Comparison of ENCODE assay signal across 26 cellular contexts in the genomic region with DNA sequence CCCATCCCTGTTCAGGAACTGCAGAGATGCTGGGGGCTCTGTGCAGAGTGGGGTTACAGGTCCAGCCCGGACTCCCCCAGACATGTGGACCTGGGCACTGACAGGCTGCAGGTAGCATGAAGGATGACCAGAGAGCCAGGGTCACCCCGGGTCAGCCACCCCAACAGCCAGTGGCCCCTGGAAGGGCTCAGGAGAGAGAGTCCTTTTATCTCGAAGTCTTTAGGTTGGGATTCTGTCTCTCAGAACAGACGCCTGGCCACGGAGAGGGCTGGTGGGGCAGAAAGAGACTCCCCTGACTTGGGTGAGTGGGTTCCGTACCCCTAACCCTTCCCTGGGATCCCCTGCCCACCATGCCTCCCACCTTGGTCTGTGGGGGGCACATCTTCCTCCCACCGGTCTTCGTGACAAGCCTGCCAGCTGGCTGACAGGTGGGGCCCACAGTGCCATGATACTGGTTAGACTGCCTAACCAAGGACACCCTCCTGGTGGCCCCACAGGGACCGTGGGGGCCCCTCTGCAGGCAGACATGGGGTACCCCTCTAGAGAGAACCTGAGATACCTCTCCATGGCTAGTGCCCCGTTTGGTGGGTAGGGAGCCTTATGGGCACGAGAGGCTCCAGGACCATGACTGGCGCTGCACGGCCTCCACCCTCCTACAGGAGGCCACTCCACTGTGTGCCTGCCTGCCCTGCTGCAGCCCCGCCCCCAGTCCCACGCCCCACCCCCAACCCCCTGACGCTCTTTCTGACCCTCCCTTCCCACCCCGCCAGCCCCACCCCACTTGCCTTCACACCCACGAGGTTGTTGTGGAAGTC. TPM values are rescaled to one million over a fixed set of nuclear protein-coding genes. Genes with fewer than 3 reads are reported as not detected.
DNase-seq lines count a peak whose midpoint lies in the region; ATAC-seq, FAIRE-seq and TF ChIP-seq lines count a peak whose summit lies in the region.
"Had no signal": no experiment of that assay in that cellular context is flagged by ENCODE, and none has a peak within 500 bp of the region (broad histone marks: within the 10 kb centered on the region; RNA-seq: fewer than 3 reads in every experiment).

No MANE protein-coding gene starts in this region.

- peak overlapping the region; percentile 24 for H3K4me3 Mint-ChIP-seq in neural progenitor cell
- H3K4me3 Mint-ChIP-seq in activated T-helper 17 cell treated with anti-CD3 and anti-CD28 coated beads, Interleukin-2, amount 50 U/mL, for 72 hours = no peak overlapping the region

- peak overlapping the region; percentile 82 for H3K27ac Mint-ChIP-seq in neural progenitor cell
- no peak overlapping the region for H3K27ac Mint-ChIP-seq in activated T-helper 17 cell treated with anti-CD3 and anti-CD28 coated beads, Interleukin-2, amount 50 U/mL, for 72 hours
- H3K27ac Mint-ChIP-seq: CD4-positive, alpha-beta memory T cell had no signal

- H3K27me3 ChIP-seq in BE2C (no peaks in the 10 kb centered on the region), H7 (ENCODE audit: control insufficient read depth, insufficient read depth, low read length) (no peaks in the 10 kb centered on the region), K562 (ENCODE audit: control insufficient read depth in 2 of 2, insufficient read depth in 2 of 2, low read length in 2 of 2) (peaks cover 32 to 87% of the 10 kb centered on the region in 2 experiments), neural progenitor cell (no peaks in the 10 kb centered on the region)

- H4K20me1 ChIP-seq in K562 (replicated peaks; ENCODE audit: control insufficient read depth, insufficient read depth, low read length) = 0 out of 2 replicates have a peak, but pooled peaks cover 6% of the 10 kb centered on the region
- peaks cover 12% of the 10 kb centered on the region for H4K20me1 ChIP-seq in neural progenitor cell (ENCODE audit: low read depth)

- peaks cover 17% of the 10 kb centered on the region for H3F3A ChIP-seq in neural progenitor cell (ENCODE audit: low read depth)

- H3K9me1 ChIP-seq in K562 (ENCODE audit: control insufficient read depth, insufficient read depth, low read length) = no peaks in the 10 kb centered on the region

- no peak for FAIRE-seq in K562 (lab: Jason Lieb, UNC)
- no peak for FAIRE-seq in urothelium cell line (lab: Jason Lieb, UNC)
- FAIRE-seq: A549, G401.6 had no signal

- intact Hi-C loops in K562 (cut with micrococcal nuclease) = no loop called here

- CTCF ChIA-PET in K562 (lab: Yijun Ruan, JAX; ENCODE audit: low intra/inter-chr PET ratio) = no interaction called here

- TF ChIP-seq RAD21 in K562 (CRISPR knock-in tag; conservative IDR thresholded peaks at IDR 0.05 in 1 of 2, IDR thresholded peaks at IDR 0.05 in 1 of 2) = no peak

- H3K9ac ChIP-seq in K562 (ENCODE audit: insufficient read depth in 1 of 2, low read depth in 2 of 2, low read length in 2 of 2) = no peak overlapping the region
- H3K9ac ChIP-seq in neural progenitor cell = no peak overlapping the region

- no TSS peak for BruUV-seq in K562 (replicated peaks; lab: Mats Ljungman, UMichigan)

- peaks cover 8% of the 10 kb centered on the region for H3K4me1 ChIP-seq in BE2C
- H3K4me1 ChIP-seq in K562 (replicated peaks in 1 of 2; ENCODE audit: control insufficient read depth in 2 of 2, insufficient read depth in 2 of 2, low read length in 2 of 2) = peaks cover 0 to 60% of the 10 kb centered on the region in 2 experiments; a peak in 3 of 5 replicates
- H3K4me1 ChIP-seq in neural progenitor cell = peaks cover 39% of the 10 kb centered on the region
- H3K4me1 ChIP-seq: A549, Caco-2 had no signal

- H3K4me2 ChIP-seq in K562 (ENCODE audit: insufficient read depth, low read length) (no peak overlapping the region), neural progenitor cell (peak overlapping the region; percentile 73)
- H3K4me2 ChIP-seq: A549 had no signal

- in situ Hi-C loops in K562 (cut with MboI) = no loop called here

- no peak for TF ChIP-seq CTCF in BE2C (IDR thresholded peaks at IDR 0.05; ENCODE audit: low read depth, low read length)
- no peak for TF ChIP-seq CTCF in K562 (IDR thresholded peaks at IDR 0.05 in 2 of 3, conservative IDR thresholded peaks at IDR 0.05 in 1 of 3; ENCODE audit: insufficient read depth in 2 of 3, low read depth in 1 of 3, low read length in 3 of 3)
- TF ChIP-seq CTCF in neural progenitor cell (IDR thresholded peaks at IDR 0.05) = no peak

- TF ChIP-seq EP300 in K562 (IDR thresholded peaks at IDR 0.05; ENCODE audit: low read length) = no peak

- 5% methylated on average over 14 of the region's 18 CpGs for WGBS in K562 (ENCODE audit: insufficient coverage, low coverage, missing lambda C conversion rate)

- DNase-seq in BE2C = peak; percentile 3
- DNase-seq in H7 = peak; percentile 79
- peak in 2 of 4 experiments; percentile 74 to 78 for DNase-seq in K562 (ENCODE audit: extremely low read depth in 1 of 4, low spot score in 3 of 4)
- no peak for DNase-seq in neural progenitor cell (ENCODE audit: low spot score)
- DNase-seq in urothelium cell line (ENCODE audit: low spot score) = no peak
- no peak for DNase-seq in activated naive CD4-positive, alpha-beta T cell (lab: John Stamatoyannopoulos, UW)
- DNase-seq: AML-193, C1 segment of cervical spinal cord, Caco-2, GOT3, HCEC 1CT, NCI-H1092 treated with DMSO at 0.1 percent for 48 hours, NCI-H146, NCI-H1930, NCI-H2107, NCI-H526, SIG-M5 had no signal

- no peak overlapping the region for H3K27ac ChIP-seq in K562 (ENCODE audit: extremely low read depth, low read depth, low read length)
- peak overlapping the region; percentile 81 for H3K27ac ChIP-seq in neural progenitor cell
- H3K27ac ChIP-seq: A549, HL-60, SK-N-MC had no signal

- H3K9me3 ChIP-seq in BE2C = no peaks in the 10 kb centered on the region
- H3K9me3 ChIP-seq in K562 (replicated peaks; ENCODE audit: control insufficient read depth, insufficient read depth, low read depth, low read length) = no peaks in the 10 kb centered on the region
- no peaks in the 10 kb centered on the region for H3K9me3 ChIP-seq in neural progenitor cell (ENCODE audit: low read depth)
- H3K9me3 ChIP-seq: A549, Caco-2 had no signal

- H3K36me3 Mint-ChIP-seq in neural progenitor cell = no peaks in the 10 kb centered on the region
- H3K36me3 Mint-ChIP-seq in activated T-helper 17 cell treated with anti-CD3 and anti-CD28 coated beads, Interleukin-2, amount 50 U/mL, for 72 hours (ENCODE audit: low read depth) = no peaks in the 10 kb centered on the region
- H3K36me3 Mint-ChIP-seq: CD4-positive, alpha-beta memory T cell; IgD-negative memory B cell had no signal

- H3K9me3 Mint-ChIP-seq in neural progenitor cell = no peaks in the 10 kb centered on the region
- H3K9me3 Mint-ChIP-seq in activated T-helper 17 cell treated with anti-CD3 and anti-CD28 coated beads, Interleukin-2, amount 50 U/mL, for 72 hours = no peaks in the 10 kb centered on the region
- H3K9me3 Mint-ChIP-seq: CD4-positive, alpha-beta memory T cell; IgD-negative memory B cell had no signal

- H3K36me3 ChIP-seq in BE2C = no peaks in the 10 kb centered on the region
- H3K36me3 ChIP-seq in H7 (replicated peaks; ENCODE audit: control insufficient read depth, insufficient read depth, low read length) = no peaks in the 10 kb centered on the region
- H3K36me3 ChIP-seq in K562 (ENCODE audit: control insufficient read depth, insufficient read depth, low read length) = no peaks in the 10 kb centered on the region
- no peaks in the 10 kb centered on the region for H3K36me3 ChIP-seq in neural progenitor cell

- H3K4me3 ChIP-seq in BE2C (ENCODE audit: low read depth, low read length) (no peak overlapping the region), H7 (ENCODE audit: insufficient read depth, low read depth, low read length) (no peak overlapping the region), K562 (no peak overlapping the region), neural progenitor cell (peak overlapping the region; percentile 9)
- H3K4me3 ChIP-seq: A549, SK-N-MC had no signal

- no peaks in the 10 kb centered on the region for H3K79me2 ChIP-seq in K562 (ENCODE audit: control insufficient read depth, insufficient read depth, low read length)
- no peaks in the 10 kb centered on the region for H3K79me2 ChIP-seq in neural progenitor cell (ENCODE audit: low read depth)

- no peak overlapping the region for H2AFZ ChIP-seq in K562 (ENCODE audit: low read depth, low read length)
- no peak overlapping the region for H2AFZ ChIP-seq in neural progenitor cell (replicated peaks)

- peaks cover 24% of the 10 kb centered on the region for H3K4me1 Mint-ChIP-seq in neural progenitor cell
- H3K4me1 Mint-ChIP-seq in activated T-helper 17 cell treated with anti-CD3 and anti-CD28 coated beads, Interleukin-2, amount 50 U/mL, for 72 hours = no peaks in the 10 kb centered on the region
- H3K4me1 Mint-ChIP-seq: IgD-negative memory B cell had no signal

- peak; percentile 15; the same call in 1 of the 3 replicates for ATAC-seq in K562
- ATAC-seq in activated T-helper 17 cell treated with anti-CD3 and anti-CD28 coated beads, Interleukin-2, amount 50 U/mL, for 72 hours (replicated peaks) = no peak
- ATAC-seq: Panc1 had no signal

- TF ChIP-seq POLR2A in K562 (conservative IDR thresholded peaks at IDR 0.05) = no peak

- POLR2A ChIA-PET in K562 (lab: Yijun Ruan, JAX) = interaction anchor here (0.5 kb wide), 1 partner anchor 150 kb away, joined by 3 read pairs; no protein-coding TSS in a partner anchor

- H3K27me3 Mint-ChIP-seq in neural progenitor cell (ENCODE audit: insufficient read depth, low read depth) = peaks cover 5% of the 10 kb centered on the region
- no peaks in the 10 kb centered on the region for H3K27me3 Mint-ChIP-seq in activated T-helper 17 cell treated with anti-CD3 and anti-CD28 coated beads, Interleukin-2, amount 50 U/mL, for 72 hours

RNA-seq across cellular contexts. Expression of a gene that starts 24.2 kb away (rescaled TPM):
- polyA plus RNA-seq in BE2C (2012; ENCODE audit: insufficient read depth, insufficient read length, low read depth) = not detected
- 3.2 and 4.0 TPM in 2 replicates for total RNA-seq in H7 (2014; rRNA removed; shearing (Covaris generic))
- 0.44 and 0.51 TPM in 2 replicates for total RNA-seq in K562 (2011; cell fraction: chromatin; rRNA removed; ENCODE audit: low replicate concordance)
- 0.26 and 0.67 TPM in 2 replicates for total RNA-seq in K562 (2011; cell fraction: nucleolus; rRNA removed)
- total RNA-seq in K562 (2011; cell fraction: nucleoplasm; rRNA removed) = 0.37 and 0.61 TPM in 2 replicates
- 0.04 TPM in 1 of 2 replicates, not detected in the other for total RNA-seq in K562 (2014; rRNA removed)
- total RNA-seq in K562 (2014; rRNA removed; fragmentation: Illumina TruSeq; extraction: Trizol) = 0.04 TPM in 1 of 2 replicates, not detected in the other
- not detected in 2 replicates for total RNA-seq in K562 (2015; rRNA removed; fragmentation: Illumina TruSeq; extraction: Trizol)
- total RNA-seq in K562 (2021) = 0.04 and 0.16 TPM in 2 replicates
- polyA plus RNA-seq in K562 (2011; rRNA removed) = 0.10 and 0.12 TPM in 2 replicates
- polyA plus RNA-seq in K562 (2011; cell fraction: cytosol; rRNA removed) = 0.09 and 0.19 TPM in 2 replicates
- 0.30 and 0.39 TPM in 2 replicates for polyA plus RNA-seq in K562 (2011; cell fraction: nucleus; rRNA removed)
- 0.12 and 0.19 TPM in 2 replicates for polyA plus RNA-seq in K562 (2012)
- 0.03 and 0.07 TPM in 2 replicates for polyA plus RNA-seq in K562 (2014; fragmentation: Illumina TruSeq; extraction: Trizol)
- polyA plus RNA-seq in K562 (2014; fragmentation: Nextera tagmentation; extraction: Ambion mirVana) = not detected
- 0.07 and 0.17 TPM in 2 replicates for polyA plus RNA-seq in K562 (2014; rRNA removed)
- polyA minus RNA-seq in K562 (2011; rRNA and poly(A)+ RNA removed) = 0.25 and 0.36 TPM in 2 replicates
- polyA minus RNA-seq in K562 (2011; cell fraction: cytosol; rRNA and poly(A)+ RNA removed) = 0.46 TPM in 1 of 2 replicates, not detected in the other
- 0.11 and 0.13 TPM in 2 replicates for polyA minus RNA-seq in K562 (2011; cell fraction: nucleus; rRNA and poly(A)+ RNA removed)
- total RNA-seq in neural progenitor cell (ENCODE audit: low replicate concordance) = 1.4 and 2.7 TPM in 2 replicates
- total RNA-seq in activated T-helper 17 cell treated with anti-CD3 and anti-CD28 coated beads, Interleukin-2, amount 50 U/mL, for 72 hours = under 1 TPM; 0.09 to 0.24 TPM
- total RNA-seq: OCI-LY7 had no signal
- polyA plus RNA-seq: IgD-negative memory B cell had no signal

Comparison
In these comparisons a context has a peak if more than half of its experiments do, and no peak if none do; other contexts are left out.
1. DNase-seq: peak in BE2C (single experiment) and H7 (single experiment); none in neural progenitor cell (single experiment), urothelium cell line (single experiment) and activated naive CD4-positive, alpha-beta T cell (0 of 4).